Comparison of ENCODE assay signal across 27 cellular contexts in the genomic region with DNA sequence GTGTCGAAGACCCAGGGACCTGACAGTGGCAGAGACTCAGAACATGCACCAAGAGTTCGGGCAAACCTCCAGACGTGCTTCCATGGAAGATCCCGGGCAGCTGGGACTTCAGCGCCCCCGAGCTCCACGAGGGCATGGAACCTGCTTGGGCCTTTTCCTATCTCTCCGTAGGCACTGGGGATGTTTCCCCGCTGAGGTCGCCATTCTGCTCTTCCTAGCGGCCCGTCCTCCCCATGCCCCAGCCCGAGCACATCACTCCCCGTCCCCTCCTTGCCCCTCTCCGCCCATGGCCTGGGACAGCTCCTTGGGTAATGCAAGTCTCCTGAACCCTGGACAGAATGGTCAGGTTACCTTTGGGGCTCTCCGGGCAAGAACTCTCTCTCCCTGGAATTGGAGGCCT. TPM values are rescaled to one million over a fixed set of nuclear protein-coding genes. Genes with fewer than 3 reads are reported as not detected.
"Had no signal": no experiment of that assay in that cellular context is flagged by ENCODE, and none has a peak within 500 bp of the region (broad histone marks: within the 10 kb centered on the region; RNA-seq: fewer than 3 reads in every experiment).

No MANE protein-coding gene starts in this region.

- ATAC-seq: activated CD8-positive, alpha-beta memory T cell treated with anti-CD3 and anti-CD28 coated beads, Interleukin-2, amount 10 ng/mL, durations not matched to agents 7 days and 5 days; activated CD8-positive, alpha-beta T cell treated with anti-CD3 and anti-CD28 coated beads for 36 hours; activated naive CD4-positive, alpha-beta T cell treated with anti-CD3 and anti-CD28 coated beads, Interleukin-2, amount 50 U/mL, for 72 hours; natural killer cell treated with Interleukin-12 subunit alpha and Interleukin-12 subunit beta and Interleukin-15 and Interleukin-18, amount 100 ng/mL, for 72 hours; psoas muscle; stimulated activated memory B cell treated with anti-CD40 and anti-IgM and Interleukin-4, amounts not matched to agents 10 μg/mL and 1 μg/mL and 100 μg/mL, for 72 hours had no signal

- H3K36me3 Mint-ChIP-seq: activated CD8-positive, alpha-beta memory T cell treated with anti-CD3 and anti-CD28 coated beads, Interleukin-2, amount 10 ng/mL, durations not matched to agents 7 days and 5 days; activated naive CD4-positive, alpha-beta T cell treated with anti-CD3 and anti-CD28 coated beads, Interleukin-2, amount 50 U/mL, for 72 hours; brain; immature natural killer cell; natural killer cell treated with Interleukin-12 subunit alpha and Interleukin-12 subunit beta and Interleukin-15 and Interleukin-18, amount 100 ng/mL, for 72 hours; stimulated activated memory B cell treated with anti-CD40 and anti-IgM and Interleukin-4, amounts not matched to agents 10 μg/mL and 1 μg/mL and 100 μg/mL, for 72 hours; type B pancreatic cell had no signal

- H3K27ac Mint-ChIP-seq: activated CD4-positive, alpha-beta T cell treated with anti-CD3 and anti-CD28 coated beads, Interleukin-2, amount 10 ng/mL, durations not matched to agents 7 days and 5 days; activated CD8-positive, alpha-beta memory T cell treated with anti-CD3 and anti-CD28 coated beads, Interleukin-2, amount 10 ng/mL, durations not matched to agents 7 days and 5 days; activated CD8-positive, alpha-beta T cell treated with anti-CD3 and anti-CD28 coated beads for 36 hours; activated naive CD4-positive, alpha-beta T cell treated with anti-CD3 and anti-CD28 coated beads, Interleukin-2, amount 50 U/mL, for 72 hours; brain; immature natural killer cell; natural killer cell treated with Interleukin-12 subunit alpha and Interleukin-12 subunit beta and Interleukin-15 and Interleukin-18, amount 100 ng/mL, for 72 hours; stimulated activated memory B cell treated with anti-CD40 and anti-IgM and Interleukin-4, amounts not matched to agents 10 μg/mL and 1 μg/mL and 100 μg/mL, for 72 hours; T-helper 1 cell treated with Interleukin-12 subunit alpha and Interleukin-12 subunit beta and Interleukin-4 antibody, amounts not matched to agents 30 μg/mL and 1 μg/mL, for 36 hours; type B pancreatic cell had no signal

- H3K9me3 ChIP-seq: left lung, neutrophil, ovary, psoas muscle, right atrium auricular region, testis, vagina had no signal

- DNase-seq: activated CD4-positive, alpha-beta T cell treated with anti-CD3 and anti-CD28 coated beads, Interleukin-2, amount 10 ng/mL, durations not matched to agents 7 days and 5 days; activated CD8-positive, alpha-beta memory T cell treated with anti-CD3 and anti-CD28 coated beads, Interleukin-2, amount 10 ng/mL, durations not matched to agents 7 days and 5 days; activated CD8-positive, alpha-beta T cell treated with anti-CD3 and anti-CD28 coated beads for 36 hours; activated gamma-delta T cell treated with Interleukin-2 at 50 U/mL for 16 hours; activated T-cell treated with anti-CD3 and anti-CD28 coated beads for 4 hours; caudate nucleus; dermis blood vessel endothelial cell; effector CD8-positive, alpha-beta T cell; foreskin melanocyte; immature natural killer cell; midbrain; psoas muscle; stimulated activated CD4-positive, alpha-beta T cell treated with anti-CD3 and anti-CD28 coated beads, Interleukin-2, amount 100 ng/mL, for 24 hours; testis had no signal

- H3K4me3 ChIP-seq: left lung, ovary, psoas muscle, right atrium auricular region, skin epidermis, testis, vagina had no signal

- H3K9me3 Mint-ChIP-seq: activated CD4-positive, alpha-beta T cell treated with anti-CD3 and anti-CD28 coated beads, Interleukin-2, amount 10 ng/mL, durations not matched to agents 7 days and 5 days; activated CD8-positive, alpha-beta T cell treated with anti-CD3 and anti-CD28 coated beads for 36 hours; activated naive CD4-positive, alpha-beta T cell treated with anti-CD3 and anti-CD28 coated beads, Interleukin-2, amount 50 U/mL, for 72 hours; brain; immature natural killer cell; natural killer cell treated with Interleukin-12 subunit alpha and Interleukin-12 subunit beta and Interleukin-15 and Interleukin-18, amount 100 ng/mL, for 72 hours; stimulated activated memory B cell treated with anti-CD40 and anti-IgM and Interleukin-4, amounts not matched to agents 10 μg/mL and 1 μg/mL and 100 μg/mL, for 72 hours; T-helper 1 cell treated with Interleukin-12 subunit alpha and Interleukin-12 subunit beta and Interleukin-4 antibody, amounts not matched to agents 30 μg/mL and 1 μg/mL, for 36 hours; type B pancreatic cell had no signal

- H3K27ac ChIP-seq: left lung, neutrophil, ovary, psoas muscle, right atrium auricular region, skin epidermis, testis, vagina had no signal

- H3K36me3 ChIP-seq: left lung, neutrophil, ovary, right atrium auricular region, vagina had no signal

- H3K27me3 ChIP-seq: ovary, right atrium auricular region, testis, vagina had no signal

- H3K4me3 Mint-ChIP-seq: activated CD4-positive, alpha-beta T cell treated with anti-CD3 and anti-CD28 coated beads, Interleukin-2, amount 10 ng/mL, durations not matched to agents 7 days and 5 days; activated CD8-positive, alpha-beta memory T cell treated with anti-CD3 and anti-CD28 coated beads, Interleukin-2, amount 10 ng/mL, durations not matched to agents 7 days and 5 days; activated CD8-positive, alpha-beta T cell treated with anti-CD3 and anti-CD28 coated beads for 36 hours; brain; immature natural killer cell; natural killer cell treated with Interleukin-12 subunit alpha and Interleukin-12 subunit beta and Interleukin-15 and Interleukin-18, amount 100 ng/mL, for 72 hours; stimulated activated memory B cell treated with anti-CD40 and anti-IgM and Interleukin-4, amounts not matched to agents 10 μg/mL and 1 μg/mL and 100 μg/mL, for 72 hours; T-helper 1 cell treated with Interleukin-12 subunit alpha and Interleukin-12 subunit beta and Interleukin-4 antibody, amounts not matched to agents 30 μg/mL and 1 μg/mL, for 36 hours; type B pancreatic cell had no signal

- H3K4me1 Mint-ChIP-seq: activated CD4-positive, alpha-beta T cell treated with anti-CD3 and anti-CD28 coated beads, Interleukin-2, amount 10 ng/mL, durations not matched to agents 7 days and 5 days; activated CD8-positive, alpha-beta memory T cell treated with anti-CD3 and anti-CD28 coated beads, Interleukin-2, amount 10 ng/mL, durations not matched to agents 7 days and 5 days; brain; immature natural killer cell; stimulated activated memory B cell treated with anti-CD40 and anti-IgM and Interleukin-4, amounts not matched to agents 10 μg/mL and 1 μg/mL and 100 μg/mL, for 72 hours had no signal

- H3K4me1 ChIP-seq: left lung, psoas muscle, right atrium auricular region, testis, vagina had no signal

RNA-seq across cellular contexts. Expression of gene SHH, which starts 32.3 kb away (rescaled TPM):
- total RNA-seq: activated CD4-positive, alpha-beta T cell treated with anti-CD3 and anti-CD28 coated beads, Interleukin-2, amount 10 ng/mL, durations not matched to agents 7 days and 5 days; activated CD8-positive, alpha-beta memory T cell treated with anti-CD3 and anti-CD28 coated beads, Interleukin-2, amount 10 ng/mL, durations not matched to agents 7 days and 5 days; activated CD8-positive, alpha-beta T cell treated with anti-CD3 and anti-CD28 coated beads for 36 hours; activated naive CD4-positive, alpha-beta T cell treated with anti-CD3 and anti-CD28 coated beads, Interleukin-2, amount 50 U/mL, for 72 hours; dermis blood vessel endothelial cell; esophagus mucosa; natural killer cell treated with Interleukin-12 subunit alpha and Interleukin-12 subunit beta and Interleukin-15 and Interleukin-18, amount 100 ng/mL, for 72 hours; psoas muscle; right atrium auricular region had no signal
- polyA plus RNA-seq: immature natural killer cell, ovary had no signal
